31 cellular contexts compared by ENCODE assay signal in the genomic region with DNA sequence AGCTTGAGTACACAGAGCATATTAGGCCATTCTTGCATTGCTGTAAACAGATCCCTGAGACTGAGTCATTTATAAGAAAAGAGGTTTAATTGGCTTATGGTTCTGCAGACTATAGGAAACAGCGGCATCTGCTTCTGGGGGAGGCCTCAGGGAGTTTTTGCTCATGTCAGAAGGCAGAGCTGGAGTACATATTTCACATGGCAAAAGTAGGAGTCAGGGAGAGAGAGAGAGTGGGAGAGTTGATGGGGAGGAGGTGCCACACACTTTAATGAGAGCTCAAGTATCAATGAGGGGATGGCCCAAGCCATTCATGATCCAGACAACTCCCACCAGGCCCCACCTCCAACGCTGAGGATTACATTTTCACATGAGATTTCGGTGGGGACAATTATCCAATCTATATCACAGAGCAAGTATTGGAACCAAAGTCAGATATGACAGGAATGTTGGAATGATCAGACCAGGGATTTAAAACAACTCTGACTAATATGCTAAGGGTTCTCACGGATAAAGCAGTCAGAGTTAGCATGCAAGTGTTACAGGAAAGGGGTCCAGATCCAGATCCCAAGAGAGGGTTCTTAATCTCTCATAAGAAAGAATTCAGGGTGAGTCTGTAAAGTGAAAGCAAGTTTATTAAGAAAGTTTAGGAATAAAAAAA.
DNase-seq lines count a peak whose midpoint lies in the region; ATAC-seq and TF ChIP-seq lines count a peak whose summit lies in the region.
"Had no signal": no experiment of that assay in that cellular context is flagged by ENCODE, and none has a peak within 500 bp of the region (broad histone marks: within the 10 kb centered on the region; RNA-seq: fewer than 3 reads in every experiment).

No MANE protein-coding gene starts in this region.

- H3K4me3 ChIP-seq in mammary epithelial cell (replicated peaks in 1 of 3; ENCODE audit: insufficient read depth in 1 of 3, low read depth in 2 of 3, low read length in 3 of 3), result no peak overlapping the region
- no peak overlapping the region for H3K4me3 ChIP-seq in fibroblast of mammary gland (ENCODE audit: control insufficient read depth, low read depth, low read length)
- no peak overlapping the region for H3K4me3 ChIP-seq in neural progenitor cell
- H3K4me3 ChIP-seq: heart left ventricle, left ventricle myocardium inferior, pancreas, skin epidermis, transverse colon had no signal

- no peaks in the 10 kb centered on the region for H3F3A ChIP-seq in neural progenitor cell (ENCODE audit: low read depth)

- no peaks in the 10 kb centered on the region for H4K20me1 ChIP-seq in mammary epithelial cell (ENCODE audit: insufficient read depth, low read length)
- H4K20me1 ChIP-seq in neural progenitor cell (ENCODE audit: low read depth), result no peaks in the 10 kb centered on the region

- WGBS in mammary epithelial cell (ENCODE audit: low coverage, missing lambda C conversion rate), result 27% methylated on average over 4 of the region's 4 CpGs

- in situ Hi-C loops in mammary epithelial cell (cut with MboI; ENCODE audit: low sequenced_read_pairs in 2 of 2), result no loop called here

- no peak for DNase-seq in MCF 10A (ENCODE audit: unreplicated experiment)
- no peak for DNase-seq in mammary epithelial cell
- peak; percentile 55 for DNase-seq in fibroblast of mammary gland (ENCODE audit: low read depth)
- DNase-seq in neural progenitor cell (ENCODE audit: low spot score), result no peak
- no peak for DNase-seq in activated naive CD8-positive, alpha-beta T cell treated with anti-CD3 and anti-CD28 coated beads for 36 hours
- DNase-seq in activated naive CD4-positive, alpha-beta T cell treated with anti-CD3 and anti-CD28 coated beads, Interleukin-2, amount 50 U/mL, for 16 hours, result no peak
- no peak for DNase-seq in NCI-H446 treated with DMSO at 0.1 percent for 48 hours (lab: John Stamatoyannopoulos, UW)
- DNase-seq: activated CD4-positive, CD25-positive, alpha-beta regulatory T cell; activated CD8-positive, alpha-beta T cell treated with anti-CD3 and anti-CD28 coated beads for 36 hours; activated naive CD4-positive, alpha-beta T cell; activated T-cell treated with anti-CD3 and anti-CD28 coated beads, Interleukin-2, amount 50 U/mL, for 1 hour; BE2C; cortex of kidney; DND-41; H9; heart left ventricle; Kasumi-1; left ventricle myocardium inferior; NCI-H1105; NCI-H2081; NCI-H510A treated with DMSO at 0.1 percent for 48 hours; pancreas; RPMI8226; stimulated activated CD4-positive, alpha-beta T cell treated with anti-CD3 and anti-CD28 coated beads, Interleukin-4, amount 100 ng/mL, for 1 hour; stimulated activated naive CD8-positive, alpha-beta T cell treated with anti-CD3 and anti-CD28 coated beads, Interleukin-15, amount 100 ng/mL, for 72 hours; T-helper 9 cell; transverse colon had no signal

- H3K9ac ChIP-seq in mammary epithelial cell (ENCODE audit: insufficient read depth, low read length), result no peak overlapping the region
- H3K9ac ChIP-seq in neural progenitor cell, result no peak overlapping the region

- H3K4me1 Mint-ChIP-seq in MCF 10A (ENCODE audit: insufficient read depth, unreplicated experiment), result peaks cover 8% of the 10 kb centered on the region
- H3K4me1 Mint-ChIP-seq in neural progenitor cell, result no peaks in the 10 kb centered on the region
- H3K4me1 Mint-ChIP-seq in activated naive CD8-positive, alpha-beta T cell treated with anti-CD3 and anti-CD28 coated beads for 36 hours, result no peaks in the 10 kb centered on the region
- H3K4me1 Mint-ChIP-seq: stimulated activated naive CD8-positive, alpha-beta T cell treated with anti-CD3 and anti-CD28 coated beads, Interleukin-15, amount 100 ng/mL, for 72 hours had no signal

- H3K4me3 Mint-ChIP-seq in MCF 10A (ENCODE audit: unreplicated experiment) (no peak overlapping the region), neural progenitor cell (no peak overlapping the region)
- no peak overlapping the region for H3K4me3 Mint-ChIP-seq in activated naive CD8-positive, alpha-beta T cell treated with anti-CD3 and anti-CD28 coated beads for 36 hours
- H3K4me3 Mint-ChIP-seq: activated CD8-positive, alpha-beta T cell treated with anti-CD3 and anti-CD28 coated beads for 36 hours; H9; stimulated activated naive CD8-positive, alpha-beta T cell treated with anti-CD3 and anti-CD28 coated beads, Interleukin-15, amount 100 ng/mL, for 72 hours had no signal

- no peaks in the 10 kb centered on the region for H3K9me3 Mint-ChIP-seq in MCF 10A (ENCODE audit: unreplicated experiment)
- H3K9me3 Mint-ChIP-seq in neural progenitor cell, result no peaks in the 10 kb centered on the region
- no peaks in the 10 kb centered on the region for H3K9me3 Mint-ChIP-seq in activated naive CD8-positive, alpha-beta T cell treated with anti-CD3 and anti-CD28 coated beads for 36 hours
- H3K9me3 Mint-ChIP-seq: activated CD8-positive, alpha-beta T cell treated with anti-CD3 and anti-CD28 coated beads for 36 hours; H9 had no signal

- intact Hi-C loops in MCF 10A (cut with micrococcal nuclease), result no loop called here
- intact Hi-C loops in mammary epithelial cell (cut with micrococcal nuclease), result no loop called here

- H3K9me3 ChIP-seq in mammary epithelial cell (replicated peaks; ENCODE audit: insufficient read depth, low read length) (peaks cover 11% of the 10 kb centered on the region), neural progenitor cell (ENCODE audit: low read depth) (no peaks in the 10 kb centered on the region)
- H3K9me3 ChIP-seq: BE2C, heart left ventricle, left ventricle myocardium inferior, pancreas, transverse colon had no signal

- H3K4me2 ChIP-seq in mammary epithelial cell (ENCODE audit: insufficient read depth, low read depth, low read length) (no peak overlapping the region), neural progenitor cell (no peak overlapping the region)

- no peaks in the 10 kb centered on the region for H3K27me3 ChIP-seq in mammary epithelial cell (ENCODE audit: insufficient read depth, low read length)
- no peaks in the 10 kb centered on the region for H3K27me3 ChIP-seq in neural progenitor cell
- H3K27me3 ChIP-seq: BE2C, heart left ventricle, pancreas, transverse colon had no signal

- H3K27ac ChIP-seq in mammary epithelial cell (ENCODE audit: insufficient read depth, low read depth, low read length) (no peak overlapping the region), neural progenitor cell (no peak overlapping the region)
- H3K27ac ChIP-seq: 22Rv1, heart left ventricle, left ventricle myocardium inferior, pancreas, skin epidermis, transverse colon had no signal

- H2AFZ ChIP-seq in mammary epithelial cell (ENCODE audit: low read depth, low read length), result no peak overlapping the region
- peak overlapping the region; percentile 4 for H2AFZ ChIP-seq in neural progenitor cell (replicated peaks)

- H3K4me1 ChIP-seq in mammary epithelial cell (ENCODE audit: insufficient read depth, low read length), result no peaks in the 10 kb centered on the region
- H3K4me1 ChIP-seq in neural progenitor cell, result no peaks in the 10 kb centered on the region
- H3K4me1 ChIP-seq: BE2C, heart left ventricle, left ventricle myocardium inferior, pancreas, transverse colon had no signal

- H3K27me3 Mint-ChIP-seq in MCF 10A (ENCODE audit: insufficient read depth, unreplicated experiment) (no peaks in the 10 kb centered on the region), neural progenitor cell (ENCODE audit: insufficient read depth, low read depth) (peaks cover 4% of the 10 kb centered on the region)
- peaks cover 3% of the 10 kb centered on the region for H3K27me3 Mint-ChIP-seq in activated naive CD8-positive, alpha-beta T cell treated with anti-CD3 and anti-CD28 coated beads for 36 hours
- H3K27me3 Mint-ChIP-seq: activated CD8-positive, alpha-beta T cell treated with anti-CD3 and anti-CD28 coated beads for 36 hours; stimulated activated naive CD8-positive, alpha-beta T cell treated with anti-CD3 and anti-CD28 coated beads, Interleukin-15, amount 100 ng/mL, for 72 hours had no signal

- H3K36me3 ChIP-seq in mammary epithelial cell (ENCODE audit: insufficient read depth, low read length), result no peaks in the 10 kb centered on the region
- no peaks in the 10 kb centered on the region for H3K36me3 ChIP-seq in neural progenitor cell
- H3K36me3 ChIP-seq: BE2C, heart left ventricle, left ventricle myocardium inferior, pancreas, transverse colon had no signal

- POLR2A ChIA-PET in MCF 10A (lab: Yijun Ruan, JAX), result no interaction called here

- no peak for ATAC-seq in GM21576 (IDR thresholded peaks at IDR 0.05; ENCODE audit: unreplicated experiment)
- ATAC-seq: activated CD8-positive, alpha-beta T cell treated with anti-CD3 and anti-CD28 coated beads for 36 hours; heart left ventricle; pancreas; SK-N-SH treated with all-trans-retinoic acid at 6 μM for 48 hours; stimulated activated naive CD8-positive, alpha-beta T cell treated with anti-CD3 and anti-CD28 coated beads, Interleukin-15, amount 100 ng/mL, for 72 hours had no signal

- H3K79me2 ChIP-seq in mammary epithelial cell (ENCODE audit: insufficient read depth, low read length) (no peaks in the 10 kb centered on the region), neural progenitor cell (ENCODE audit: low read depth) (no peaks in the 10 kb centered on the region)

- H3K36me3 Mint-ChIP-seq in MCF 10A (ENCODE audit: insufficient read depth, unreplicated experiment) (no peaks in the 10 kb centered on the region), neural progenitor cell (no peaks in the 10 kb centered on the region)
- H3K36me3 Mint-ChIP-seq in activated naive CD8-positive, alpha-beta T cell treated with anti-CD3 and anti-CD28 coated beads for 36 hours, result no peaks in the 10 kb centered on the region

- dilution Hi-C loops in mammary epithelial cell (cut with HindIII; ENCODE audit: low sequenced_read_pairs), result no loop called here

- no TSS peak for BruUV-seq in MCF 10A (replicated peaks; lab: Mats Ljungman, UMichigan)
- no TSS peak for BruUV-seq in mammary epithelial cell (replicated peaks; lab: Mats Ljungman, UMichigan)

- H3K27ac Mint-ChIP-seq in MCF 10A (ENCODE audit: low read depth, unreplicated experiment), result peak overlapping the region; percentile 1
- no peak overlapping the region for H3K27ac Mint-ChIP-seq in neural progenitor cell
- H3K27ac Mint-ChIP-seq in activated naive CD8-positive, alpha-beta T cell treated with anti-CD3 and anti-CD28 coated beads for 36 hours, result no peak overlapping the region
- H3K27ac Mint-ChIP-seq: activated CD8-positive, alpha-beta T cell treated with anti-CD3 and anti-CD28 coated beads for 36 hours; H9; stimulated activated naive CD8-positive, alpha-beta T cell treated with anti-CD3 and anti-CD28 coated beads, Interleukin-15, amount 100 ng/mL, for 72 hours had no signal

- CTCF ChIA-PET in MCF 10A (lab: Yijun Ruan, JAX), result interaction anchor here (2.4 kb wide), 1 partner anchor 12 kb away, joined by 5 read pairs; no protein-coding TSS in a partner anchor
- CTCF ChIA-PET in mammary epithelial cell (lab: Charles Lee; ENCODE audit: low non-redundant PET), result no interaction called here

- TF ChIP-seq CTCF in MCF 10A (IDR thresholded peaks at IDR 0.05; ENCODE audit: unreplicated experiment) (no peak), mammary epithelial cell (conservative IDR thresholded peaks at IDR 0.05 in 1 of 2, IDR thresholded peaks at IDR 0.05 in 1 of 2; ENCODE audit: extremely low read depth in 1 of 2, insufficient read depth in 1 of 2, low read depth in 1 of 2, low read length in 2 of 2) (no peak), fibroblast of mammary gland (conservative IDR thresholded peaks at IDR 0.05; ENCODE audit: control insufficient read depth, insufficient read depth, low read depth, low read length) (no peak), neural progenitor cell (IDR thresholded peaks at IDR 0.05) (no peak)
